8 cellular contexts compared by ENCODE assay signal in the genomic region with DNA sequence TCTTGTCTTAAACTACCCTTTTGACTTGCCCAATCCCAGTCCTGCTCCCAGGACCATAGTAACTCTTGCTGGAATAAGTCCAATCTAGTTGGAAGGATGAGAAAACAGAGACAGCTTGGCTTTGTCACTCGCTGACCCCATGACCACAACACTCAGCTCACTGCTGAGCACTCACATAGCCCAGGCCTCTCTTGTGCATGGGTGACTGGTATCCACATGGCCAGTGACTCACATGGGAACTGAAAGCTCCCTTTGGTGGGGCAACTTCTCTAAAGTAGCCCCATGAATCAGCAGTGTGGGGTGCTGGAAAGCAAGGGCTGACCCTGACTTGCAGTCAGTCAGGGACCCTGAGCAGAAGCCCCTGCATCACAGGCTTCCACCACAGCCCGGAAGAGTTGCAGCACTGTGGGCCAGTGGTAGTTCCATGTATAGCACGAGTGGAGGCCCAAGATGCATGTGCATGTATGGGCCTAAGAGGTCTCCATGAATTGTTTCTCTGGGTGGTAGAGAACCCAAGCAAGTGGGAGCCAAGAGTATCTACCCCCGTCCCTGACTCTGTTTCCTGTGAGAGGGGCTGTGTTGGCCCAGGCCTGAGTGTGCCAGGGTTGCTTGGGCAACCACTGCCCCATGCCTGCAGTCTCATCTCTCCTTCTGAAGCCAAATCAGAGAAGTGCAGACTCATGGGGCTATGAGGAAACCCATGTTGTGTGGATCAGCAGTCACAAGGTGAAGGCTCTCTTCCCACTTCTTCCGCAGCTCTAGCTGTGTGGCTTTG.
DNase-seq lines count a peak whose midpoint lies in the region; ATAC-seq and TF ChIP-seq lines count a peak whose summit lies in the region.

No MANE protein-coding gene starts in this region.

- ATAC-seq in HG03571 (IDR thresholded peaks at IDR 0.05; ENCODE audit: unreplicated experiment) (peak; percentile 67), left lobe of liver (peak; percentile 68)

- no peak overlapping the region for H3K4me3 ChIP-seq in vagina

- no peaks in the 10 kb centered on the region for H3K9me3 ChIP-seq in vagina

- DNase-seq in stimulated activated CD4-positive, alpha-beta T cell treated with anti-CD3 and anti-CD28 coated beads, Interleukin-1b, Interleukin-23, amount 100 ng/mL, for 48 hours: peak; percentile 50
- DNase-seq in stimulated activated CD4-positive, alpha-beta T cell treated with anti-CD3 and anti-CD28 coated beads, Interleukin-4, amount 100 ng/mL, for 4 hours: no peak
- peak in 36 of 56 donors; percentile 16 to 81 (median 38) for DNase-seq in amygdala (lab: John Stamatoyannopoulos, UW)
- DNase-seq in left lobe of liver (ENCODE audit: low spot score): no peak
- peak in 1 of 2 donors; percentile 90 for DNase-seq in vagina (ENCODE audit: extremely low spot score in 2 of 2)
- no peak for DNase-seq in NCI-H748 (lab: John Stamatoyannopoulos, UW; ENCODE audit: unreplicated experiment)
- no peak for DNase-seq in NCI-H2227 treated with DMSO at 0.1 percent for 48 hours (lab: John Stamatoyannopoulos, UW)

- intact Hi-C loops in vagina (cut with DNase I): no loop called here

- no peaks in the 10 kb centered on the region for H3K36me3 ChIP-seq in vagina

- peak overlapping the region; percentile 20 for H3K27ac ChIP-seq in vagina

- TF ChIP-seq POLR2A in vagina (IDR thresholded peaks at IDR 0.05): no peak

- peaks cover 26% of the 10 kb centered on the region for H3K4me1 ChIP-seq in vagina

- no peak for TF ChIP-seq CTCF in vagina (IDR thresholded peaks at IDR 0.05)

- H3K27me3 ChIP-seq in vagina: no peaks in the 10 kb centered on the region

Comparison
In these comparisons a context has a peak if more than half of its experiments do, and no peak if none do; other contexts are left out.
1. DNase-seq: peak in stimulated activated CD4-positive, alpha-beta T cell treated with anti-CD3 and anti-CD28 coated beads, Interleukin-1b, Interleukin-23, amount 100 ng/mL, for 48 hours (single experiment) and amygdala (36 of 56); none in stimulated activated CD4-positive, alpha-beta T cell treated with anti-CD3 and anti-CD28 coated beads, Interleukin-4, amount 100 ng/mL, for 4 hours (0 of 2), left lobe of liver (single experiment), NCI-H748 (single experiment) and NCI-H2227 treated with DMSO at 0.1 percent for 48 hours (single experiment).